ENCODE assay signal across 10 cellular contexts in the genomic region with DNA sequence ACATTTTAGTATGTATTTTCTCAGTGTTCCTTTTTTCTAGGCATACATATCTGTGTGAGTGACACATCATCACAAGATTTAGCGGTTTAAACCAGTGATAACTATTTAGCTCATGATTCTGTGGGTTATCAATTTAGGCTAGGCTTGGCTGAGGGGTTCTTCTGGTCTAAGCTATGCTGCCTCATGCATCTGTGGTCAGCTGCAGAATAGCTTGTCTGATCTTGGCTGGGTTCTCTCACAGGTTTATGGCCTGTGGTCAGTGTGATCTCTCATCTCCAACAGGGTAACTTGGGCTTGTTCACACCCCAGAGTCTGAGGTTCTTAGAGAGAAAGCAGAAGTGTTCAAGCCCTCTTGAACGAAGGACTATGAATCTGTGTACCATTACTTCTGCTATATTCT.
DNase-seq lines count a peak whose midpoint lies in the region; ATAC-seq lines count a peak whose summit lies in the region.
"Had no signal": no experiment of that assay in that cellular context is flagged by ENCODE, and none has a peak within 500 bp of the region (broad histone marks: within the 10 kb centered on the region; RNA-seq: fewer than 3 reads in every experiment).

No MANE protein-coding gene starts in this region.

- ATAC-seq in GM18498 (IDR thresholded peaks at IDR 0.05; ENCODE audit: unreplicated experiment) (peak; percentile 82), GM21515 (IDR thresholded peaks at IDR 0.05; ENCODE audit: unreplicated experiment) (peak; percentile 44), HG03521 (IDR thresholded peaks at IDR 0.05; ENCODE audit: unreplicated experiment) (peak; percentile 46), HG03039 (IDR thresholded peaks at IDR 0.05; ENCODE audit: unreplicated experiment) (no peak)

- peak; percentile 54 for DNase-seq in kidney tubule cell (ENCODE audit: low spot score)
- DNase-seq in NCI-H2029 (lab: John Stamatoyannopoulos, UW), result no peak
- no peak for DNase-seq in effector CD4-positive, alpha-beta T cell
- no peak for DNase-seq in T1000 (lab: John Stamatoyannopoulos, UW)
- DNase-seq: activated CD4-positive, alpha-beta T cell treated with anti-CD3 and anti-CD28 coated beads for 4 hours; NCI-H82 had no signal
